ENCODE assay signal across 8 cellular contexts in genomic region chr17:39738568-39738901, GRCh38. TPM values are rescaled to one million over a fixed set of nuclear protein-coding genes. Genes with fewer than 3 reads are reported as not detected.
DNase-seq lines count a peak whose midpoint lies in the region; ATAC-seq and TF ChIP-seq lines count a peak whose summit lies in the region.

No MANE protein-coding gene starts in this region.

- H3K4me1 ChIP-seq in HUES48 (ENCODE audit: control insufficient read depth, insufficient read depth, low read length) = peaks cover 18% of the 10 kb centered on the region
- peaks cover 22% of the 10 kb centered on the region for H3K4me1 ChIP-seq in mesodermal cell (ENCODE audit: control insufficient read depth, insufficient read depth, low read length, poor library complexity, severe bottlenecking)
- peaks cover 6 to 49% (median 26%) of the 10 kb centered on the region in 4 donors for H3K4me1 ChIP-seq in upper lobe of left lung

- H3K4me3 ChIP-seq in HUES48 (ENCODE audit: low read depth, low read length) (peak overlapping the region; percentile 90), mesodermal cell (ENCODE audit: extremely low read depth, insufficient read depth, low read length, poor library complexity, severe bottlenecking) (peak overlapping the region; percentile 19), upper lobe of left lung (peak overlapping the region in 3 of 4 donors; percentile 47 to 59 (median 50))

- no peak for TF ChIP-seq EP300 in upper lobe of left lung (IDR thresholded peaks at IDR 0.05)

- H3K36me3 ChIP-seq in HUES48 (ENCODE audit: control insufficient read depth, insufficient read depth, low read length) (peaks cover 15% of the 10 kb centered on the region), mesodermal cell (ENCODE audit: control insufficient read depth, insufficient read depth, low read length) (no peaks in the 10 kb centered on the region), upper lobe of left lung (no peaks in the 10 kb centered on the region)

- peak; percentile 38 to 47 for ATAC-seq in upper lobe of left lung (ENCODE audit: low FRiP score in 2 of 2)
- ATAC-seq in HG02588 (IDR thresholded peaks at IDR 0.05; ENCODE audit: unreplicated experiment) = no peak

- H3K9ac ChIP-seq in HUES48 (ENCODE audit: low read depth, low read length) = peak overlapping the region; percentile 76; the same call in 1 of the 2 replicates

- H3K27ac ChIP-seq in HUES48 (ENCODE audit: low read depth, low read length) (peak overlapping the region; percentile 93), mesodermal cell (ENCODE audit: low read depth, low read length, severe bottlenecking) (no peak overlapping the region), upper lobe of left lung (peak overlapping the region; percentile 49 to 82 (median 78))

- H3K9me3 ChIP-seq in HUES48 (ENCODE audit: control insufficient read depth, insufficient read depth, low read length) (no peaks in the 10 kb centered on the region), mesodermal cell (ENCODE audit: control insufficient read depth, low read length) (no peaks in the 10 kb centered on the region), upper lobe of left lung (no peaks in the 10 kb centered on the region)

- DNase-seq in T-helper 2 cell = peak in 3 of 5 experiments; percentile 36 to 41 (median 38)
- peak; percentile 72 for DNase-seq in cerebellum (ENCODE audit: low spot score)
- DNase-seq in upper lobe of left lung = peak in 1 of 2 donors; percentile 67
- no peak for DNase-seq in SKM-1 treated with dmso at 0.1 percent for 144 hours (lab: John Stamatoyannopoulos, UW; ENCODE audit: unreplicated experiment)
- DNase-seq in GM19240 (ENCODE audit: insufficient read length, low spot score) = no peak

- 0 to 5% methylated on average over 5 to 6 of the region's 13 CpGs for WGBS in mesodermal cell (ENCODE audit: insufficient coverage in 2 of 2), 2 experiments
- WGBS in upper lobe of left lung, 2 donors = 0 to 8% methylated on average over 8 to 12 of the region's 13 CpGs

- H3K27me3 ChIP-seq in HUES48 (ENCODE audit: control insufficient read depth, insufficient read depth, low read length) = no peaks in the 10 kb centered on the region
- H3K27me3 ChIP-seq in upper lobe of left lung = peaks cover 0 to 29% (median 12%) of the 10 kb centered on the region in 4 donors

- no peak for TF ChIP-seq CTCF in upper lobe of left lung (IDR thresholded peaks at IDR 0.05)

- no peak for TF ChIP-seq POLR2A in upper lobe of left lung (IDR thresholded peaks at IDR 0.05)

RNA-seq across cellular contexts. Expression of gene GRB7, which starts 0.8 kb away (rescaled TPM):
- total RNA-seq in cerebellum (not detected), upper lobe of left lung (10 to 100 TPM; 19.9 to 82.8 (median 31.1) TPM)
- polyA plus RNA-seq in mesodermal cell (2013, experiment 1 of 2) = 2.1 TPM
- polyA plus RNA-seq in mesodermal cell (2013, experiment 2 of 2) = 1.8 TPM

RNA-seq across cellular contexts. Expression of gene MIEN1, which starts 8.2 kb away (rescaled TPM):
- 8.4 TPM for total RNA-seq in cerebellum
- polyA plus RNA-seq in mesodermal cell (2013, experiment 1 of 2) = 50.0 TPM
- 44.1 TPM for polyA plus RNA-seq in mesodermal cell (2013, experiment 2 of 2)
- 10 to 100 TPM; 26.2 to 54.1 (median 43.2) TPM for total RNA-seq in upper lobe of left lung

RNA-seq across cellular contexts. Expression of gene ERBB2, which starts 38.7 kb away (rescaled TPM):
- total RNA-seq in cerebellum (16.9 TPM), upper lobe of left lung (100 to 1,000 TPM in 4 of 6 donors, 10 to 100 TPM in 2; 88.6 to 126 (median 112) TPM)
- polyA plus RNA-seq in mesodermal cell (2013, experiment 1 of 2) = 44.8 TPM
- 46.1 TPM for polyA plus RNA-seq in mesodermal cell (2013, experiment 2 of 2)

RNA-seq across cellular contexts. Expression of gene PGAP3, which starts 50.7 kb away (rescaled TPM):
- 10.5 TPM for total RNA-seq in cerebellum
- 7.4 TPM for polyA plus RNA-seq in mesodermal cell (2013, experiment 1 of 2)
- polyA plus RNA-seq in mesodermal cell (2013, experiment 2 of 2) = 7.5 TPM
- 10 to 100 TPM; 15.2 to 64.0 (median 27.9) TPM for total RNA-seq in upper lobe of left lung

Comparison
In these comparisons a context has a peak if more than half of its experiments do, and no peak if none do; other contexts are left out.
1. H3K4me3 ChIP-seq: peak in every context shown above with its lines; median percentile 90 in HUES48; 50 in upper lobe of left lung; 19 in mesodermal cell.
2. DNase-seq: peak in T-helper 2 cell (3 of 5) and cerebellum (single experiment); none in SKM-1 treated with dmso at 0.1 percent for 144 hours (single experiment) and GM19240 (single experiment).
3. RNA of gene GRB7, which starts 0.8 kb away (total RNA-seq): 19.9 to 82.8 TPM in upper lobe of left lung; not detected in cerebellum (single experiment); every median in the first group is over 10 times any median in the second.